In genomic region chr16:21638573-21638975, GRCh38 we compare ENCODE assay signal across 1 cellular context.
TF ChIP-seq lines count a peak whose summit lies in the region.

No MANE protein-coding gene starts in this region.

TF ChIP-seq in HepG2, 621 proteins besides CTCF, POLR2A, EP300 and RAD21 (continued from another document and continues in another):
- TF ChIP-seq TBL1XR1 (IDR thresholded peaks at IDR 0.05; ENCODE audit: borderline replicate concordance, low read length, partially characterized antibody) (peak; percentile 59), RARA (CRISPR knock-in tag; IDR thresholded peaks at IDR 0.05) (peak; percentile 95), KDM6A (CRISPR knock-in tag; IDR thresholded peaks at IDR 0.05; ENCODE audit: low read depth) (peak; percentile 61), NFE2 (CRISPR knock-in tag; IDR thresholded peaks at IDR 0.05) (no peak), FOXA1 (IDR thresholded peaks at IDR 0.05) (peak; percentile 53; the same call in 1 of the 2 replicates), FOXA1 (CRISPR knock-in tag; IDR thresholded peaks at IDR 0.05) (peak; percentile 90), NCOR1 (IDR thresholded peaks at IDR 0.05; ENCODE audit: borderline replicate concordance, low read length) (peak; percentile 47; the same call in 1 of the 2 replicates), HDAC2 (CRISPR knock-in tag; IDR thresholded peaks at IDR 0.05) (peak; percentile 91), RXRA (CRISPR knock-in tag; IDR thresholded peaks at IDR 0.05) (peak; percentile 64; the same call in 1 of the 2 replicates), ZMYM3 (CRISPR knock-in tag; IDR thresholded peaks at IDR 0.05) (peak; percentile 49), MIXL1 (CRISPR knock-in tag; IDR thresholded peaks at IDR 0.05) (peak; percentile 80; the same call in 1 of the 2 replicates), ZNF318 (CRISPR knock-in tag; IDR thresholded peaks at IDR 0.05) (no peak), ZFP1 (CRISPR knock-in tag; IDR thresholded peaks at IDR 0.05) (no peak), PHF5A (CRISPR knock-in tag; IDR thresholded peaks at IDR 0.05; ENCODE audit: low read depth, unreplicated experiment) (peak; percentile 66), ISL2 (CRISPR knock-in tag; IDR thresholded peaks at IDR 0.05) (peak; percentile 74; the same call in 1 of the 2 replicates), RXRB (CRISPR knock-in tag; IDR thresholded peaks at IDR 0.05; ENCODE audit: borderline replicate concordance) (peak; percentile 83), TBX3 (IDR thresholded peaks at IDR 0.05; ENCODE audit: borderline replicate concordance) (peak; percentile 95), THAP11 (CRISPR knock-in tag; IDR thresholded peaks at IDR 0.05) (peak; percentile 49; the same call in 1 of the 2 replicates), SP5 (CRISPR knock-in tag; IDR thresholded peaks at IDR 0.05; ENCODE audit: borderline replicate concordance, low read depth) (peak; percentile 99), SIX1 (CRISPR knock-in tag; IDR thresholded peaks at IDR 0.05; ENCODE audit: borderline replicate concordance) (peak; percentile 80; the same call in 1 of the 2 replicates), MBD4 (IDR thresholded peaks at IDR 0.05; ENCODE audit: borderline replicate concordance, low read length) (peak; percentile 72; the same call in 1 of the 2 replicates), POGZ (CRISPR knock-in tag; IDR thresholded peaks at IDR 0.05) (peak; percentile 57; the same call in 1 of the 2 replicates), FOXA3 (CRISPR knock-in tag; IDR thresholded peaks at IDR 0.05) (peak; percentile 92), FOXK1 (CRISPR knock-in tag; IDR thresholded peaks at IDR 0.05; ENCODE audit: borderline replicate concordance, low read depth) (peak; percentile 59; the same call in 1 of the 2 replicates), IRF2 (CRISPR knock-in tag; IDR thresholded peaks at IDR 0.05) (peak; percentile 31; the same call in 1 of the 2 replicates), ZNF17 (CRISPR knock-in tag; IDR thresholded peaks at IDR 0.05) (no peak), ZNF558 (CRISPR knock-in tag; IDR thresholded peaks at IDR 0.05; ENCODE audit: borderline replicate concordance) (no peak), ZBTB26 (CRISPR knock-in tag; IDR thresholded peaks at IDR 0.05; ENCODE audit: borderline replicate concordance) (no peak), GATA4 (IDR thresholded peaks at IDR 0.05; ENCODE audit: borderline replicate concordance, low read depth) (peak; percentile 65; the same call in 1 of the 2 replicates), ZMYM4 (CRISPR knock-in tag; IDR thresholded peaks at IDR 0.05) (peak; percentile 68), SOX13 (IDR thresholded peaks at IDR 0.05) (peak; percentile 79; the same call in 1 of the 2 replicates), SOX13 (CRISPR knock-in tag; conservative IDR thresholded peaks at IDR 0.05 in 1 of 2, IDR thresholded peaks at IDR 0.05 in 1 of 2) (peak in 1 of 2 experiments; percentile 79; a peak in 2 of 4 replicates), ZNF331 (CRISPR knock-in tag; IDR thresholded peaks at IDR 0.05) (peak; percentile 94), NFE2L2 (IDR thresholded peaks at IDR 0.05; ENCODE audit: low read length) (peak; percentile 24; the same call in 1 of the 2 replicates), SIX4 (CRISPR knock-in tag; IDR thresholded peaks at IDR 0.05) (0 out of 2 replicates have a peak, but pooled peaks have one; percentile 13), BCL6 (CRISPR knock-in tag; IDR thresholded peaks at IDR 0.05) (peak; percentile 73), ZNF589 (CRISPR knock-in tag; conservative IDR thresholded peaks at IDR 0.05) (0 out of 2 replicates have a peak, but pooled peaks have one; percentile 40), ETV5 (CRISPR knock-in tag; IDR thresholded peaks at IDR 0.05; ENCODE audit: borderline replicate concordance) (peak; percentile 80; the same call in 1 of the 2 replicates), HMGXB3 (CRISPR knock-in tag; IDR thresholded peaks at IDR 0.05; ENCODE audit: borderline replicate concordance) (peak; percentile 44; the same call in 1 of the 2 replicates), FOSL1 (CRISPR knock-in tag; IDR thresholded peaks at IDR 0.05; ENCODE audit: borderline replicate concordance) (peak; percentile 43; the same call in 1 of the 2 replicates), ZNF34 (CRISPR knock-in tag; IDR thresholded peaks at IDR 0.05; ENCODE audit: borderline replicate concordance) (no peak), ZMAT5 (CRISPR knock-in tag; IDR thresholded peaks at IDR 0.05; ENCODE audit: borderline replicate concordance, low read depth) (no peak), CBFB (CRISPR knock-in tag; IDR thresholded peaks at IDR 0.05) (0 out of 2 replicates have a peak, but pooled peaks have one; percentile 41), ZNF263 (CRISPR knock-in tag; IDR thresholded peaks at IDR 0.05) (no peak), JUN (CRISPR knock-in tag; IDR thresholded peaks at IDR 0.05) (peak; percentile 74; the same call in 1 of the 2 replicates), PITX1 (CRISPR knock-in tag; IDR thresholded peaks at IDR 0.05) (peak; percentile 87)
- TF ChIP-seq, protein P1, sequence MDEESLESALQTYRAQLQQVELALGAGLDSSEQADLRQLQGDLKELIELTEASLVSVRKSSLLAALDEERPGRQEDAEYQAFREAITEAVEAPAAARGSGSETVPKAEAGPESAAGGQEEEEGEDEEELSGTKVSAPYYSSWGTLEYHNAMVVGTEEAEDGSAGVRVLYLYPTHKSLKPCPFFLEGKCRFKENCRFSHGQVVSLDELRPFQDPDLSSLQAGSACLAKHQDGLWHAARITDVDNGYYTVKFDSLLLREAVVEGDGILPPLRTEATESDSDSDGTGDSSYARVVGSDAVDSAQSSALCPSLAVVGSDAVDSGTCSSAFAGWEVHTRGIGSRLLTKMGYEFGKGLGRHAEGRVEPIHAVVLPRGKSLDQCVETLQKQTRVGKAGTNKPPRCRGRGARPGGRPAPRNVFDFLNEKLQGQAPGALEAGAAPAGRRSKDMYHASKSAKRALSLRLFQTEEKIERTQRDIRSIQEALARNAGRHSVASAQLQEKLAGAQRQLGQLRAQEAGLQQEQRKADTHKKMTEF (CRISPR knock-in tag; IDR thresholded peaks at IDR 0.05) = peak; percentile 90
- TF ChIP-seq, protein P2, sequence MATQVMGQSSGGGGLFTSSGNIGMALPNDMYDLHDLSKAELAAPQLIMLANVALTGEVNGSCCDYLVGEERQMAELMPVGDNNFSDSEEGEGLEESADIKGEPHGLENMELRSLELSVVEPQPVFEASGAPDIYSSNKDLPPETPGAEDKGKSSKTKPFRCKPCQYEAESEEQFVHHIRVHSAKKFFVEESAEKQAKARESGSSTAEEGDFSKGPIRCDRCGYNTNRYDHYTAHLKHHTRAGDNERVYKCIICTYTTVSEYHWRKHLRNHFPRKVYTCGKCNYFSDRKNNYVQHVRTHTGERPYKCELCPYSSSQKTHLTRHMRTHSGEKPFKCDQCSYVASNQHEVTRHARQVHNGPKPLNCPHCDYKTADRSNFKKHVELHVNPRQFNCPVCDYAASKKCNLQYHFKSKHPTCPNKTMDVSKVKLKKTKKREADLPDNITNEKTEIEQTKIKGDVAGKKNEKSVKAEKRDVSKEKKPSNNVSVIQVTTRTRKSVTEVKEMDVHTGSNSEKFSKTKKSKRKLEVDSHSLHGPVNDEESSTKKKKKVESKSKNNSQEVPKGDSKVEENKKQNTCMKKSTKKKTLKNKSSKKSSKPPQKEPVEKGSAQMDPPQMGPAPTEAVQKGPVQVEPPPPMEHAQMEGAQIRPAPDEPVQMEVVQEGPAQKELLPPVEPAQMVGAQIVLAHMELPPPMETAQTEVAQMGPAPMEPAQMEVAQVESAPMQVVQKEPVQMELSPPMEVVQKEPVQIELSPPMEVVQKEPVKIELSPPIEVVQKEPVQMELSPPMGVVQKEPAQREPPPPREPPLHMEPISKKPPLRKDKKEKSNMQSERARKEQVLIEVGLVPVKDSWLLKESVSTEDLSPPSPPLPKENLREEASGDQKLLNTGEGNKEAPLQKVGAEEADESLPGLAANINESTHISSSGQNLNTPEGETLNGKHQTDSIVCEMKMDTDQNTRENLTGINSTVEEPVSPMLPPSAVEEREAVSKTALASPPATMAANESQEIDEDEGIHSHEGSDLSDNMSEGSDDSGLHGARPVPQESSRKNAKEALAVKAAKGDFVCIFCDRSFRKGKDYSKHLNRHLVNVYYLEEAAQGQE (IDR thresholded peaks at IDR 0.05; ENCODE audit: borderline replicate concordance in 1 of 2, low read depth in 1 of 2, low read length in 2 of 2) = peak in 1 of 2 experiments; percentile 48; a peak in 1 of 4 replicates
